14 cellular contexts compared by ENCODE assay signal in genomic region chr6:170393807-170394399, GRCh38.
DNase-seq lines count a peak whose midpoint lies in the region; ATAC-seq and TF ChIP-seq lines count a peak whose summit lies in the region.
"Had no signal": no experiment of that assay in that cellular context is flagged by ENCODE, and none has a peak within 500 bp of the region (broad histone marks: within the 10 kb centered on the region; RNA-seq: fewer than 3 reads in every experiment).

No MANE protein-coding gene starts in this region.

- TF ChIP-seq CTCF in natural killer cell (IDR thresholded peaks at IDR 0.05): no peak

- intact Hi-C loops in natural killer cell (cut with micrococcal nuclease): no loop called here

- H3K4me3 Mint-ChIP-seq in natural killer cell: no peak overlapping the region

- H3K27ac Mint-ChIP-seq in natural killer cell: peak overlapping the region; percentile 81

- peak; percentile 57 for DNase-seq in stimulated activated CD4-positive, alpha-beta T cell treated with anti-CD3 and anti-CD28 coated beads, Interleukin-1b, Interleukin-23, amount 100 ng/mL, for 48 hours
- no peak for DNase-seq in stimulated activated CD4-positive, alpha-beta T cell treated with anti-CD3 and anti-CD28 coated beads, Interleukin-4, amount 100 ng/mL, for 1 hour
- peak; percentile 53 to 62 for DNase-seq in activated T-cell treated with anti-CD3 and anti-CD28 coated beads, Interleukin-2, amount 50 U/mL, for 48 hours
- DNase-seq in natural killer cell (no peak), foreskin melanocyte (no peak), NCI-H1417 (lab: John Stamatoyannopoulos, UW) (no peak), SHP77 (lab: John Stamatoyannopoulos, UW) (no peak)
- DNase-seq: BE2C, dorsolateral prefrontal cortex, esophagus squamous epithelium, kidney glomerular epithelial cell, NCI-H2029 treated with DMSO at 0.1 percent for 48 hours, NCI-H510A treated with DMSO at 0.1 percent for 48 hours, nucleus accumbens had no signal

- peaks cover 12 to 32% of the 10 kb centered on the region in 2 donors for H3K4me1 Mint-ChIP-seq in natural killer cell

- no peaks in the 10 kb centered on the region for H3K9me3 Mint-ChIP-seq in natural killer cell

- H3K27me3 Mint-ChIP-seq in natural killer cell (ENCODE audit: low read depth in 2 of 2): no peaks in the 10 kb centered on the region

- peak in 2 of 3 donors; percentile 76 to 81 for ATAC-seq in natural killer cell

- peaks cover 21% of the 10 kb centered on the region for H3K36me3 Mint-ChIP-seq in natural killer cell

Comparison
In these comparisons a context has a peak if more than half of its experiments do, and no peak if none do; other contexts are left out.
1. DNase-seq: peak in stimulated activated CD4-positive, alpha-beta T cell treated with anti-CD3 and anti-CD28 coated beads, Interleukin-1b, Interleukin-23, amount 100 ng/mL, for 48 hours (single experiment) and activated T-cell treated with anti-CD3 and anti-CD28 coated beads, Interleukin-2, amount 50 U/mL, for 48 hours (2 of 2); none in stimulated activated CD4-positive, alpha-beta T cell treated with anti-CD3 and anti-CD28 coated beads, Interleukin-4, amount 100 ng/mL, for 1 hour (single experiment), natural killer cell (single experiment), foreskin melanocyte (single experiment), NCI-H1417 (0 of 3) and SHP77 (0 of 2).